In genomic region chr1:35499652-35500176, GRCh38 we compare ENCODE assay signal across 1 cellular context.
TF ChIP-seq lines count a peak whose summit lies in the region.

No MANE protein-coding gene starts in this region.

TF ChIP-seq in GM12878, 131 proteins besides CTCF, POLR2A, EP300 and RAD21 (continued from another document):
- TF ChIP-seq ATF2 (IDR thresholded peaks at IDR 0.05; ENCODE audit: low read length): no peak
- TF ChIP-seq MYB (IDR thresholded peaks at IDR 0.05; ENCODE audit: borderline replicate concordance, low read depth, low read length): no peak
- no peak for TF ChIP-seq SIX5 (IDR thresholded peaks at IDR 0.05; ENCODE audit: low read depth, low read length, severe bottlenecking)
- no peak for TF ChIP-seq LARP7 (IDR thresholded peaks at IDR 0.05)
- no peak for TF ChIP-seq ZBTB4 (CRISPR knock-in tag; IDR thresholded peaks at IDR 0.05)
- TF ChIP-seq RUNX3 (IDR thresholded peaks at IDR 0.05; ENCODE audit: low read length): no peak
- no peak for TF ChIP-seq CEBPZ (IDR thresholded peaks at IDR 0.05; ENCODE audit: low read depth, low read length)
- TF ChIP-seq MEF2B (IDR thresholded peaks at IDR 0.05; ENCODE audit: partially characterized antibody, poor library complexity, severe bottlenecking): no peak
- TF ChIP-seq RFX5 (IDR thresholded peaks at IDR 0.05; ENCODE audit: low read depth, low read length): no peak
- no peak for TF ChIP-seq ESRRA (IDR thresholded peaks at IDR 0.05; ENCODE audit: low read length)
- no peak for TF ChIP-seq HDAC2 (IDR thresholded peaks at IDR 0.05)
- no peak for TF ChIP-seq ZBED1 (IDR thresholded peaks at IDR 0.05; ENCODE audit: borderline replicate concordance)
- TF ChIP-seq ZBTB11 (CRISPR knock-in tag; IDR thresholded peaks at IDR 0.05): no peak
- TF ChIP-seq REST (IDR thresholded peaks at IDR 0.05; ENCODE audit: low read depth, low read length): no peak
- TF ChIP-seq ATF7 (IDR thresholded peaks at IDR 0.05; ENCODE audit: low read depth): no peak
- TF ChIP-seq ZZZ3 (IDR thresholded peaks at IDR 0.05; ENCODE audit: control insufficient read depth, insufficient read length, low read depth): no peak
- TF ChIP-seq DPF2 (IDR thresholded peaks at IDR 0.05): no peak
- no peak for TF ChIP-seq BHLHE40 (IDR thresholded peaks at IDR 0.05; ENCODE audit: borderline replicate concordance in 1 of 2, low read depth in 2 of 2, low read length in 1 of 2)
